Comparison of ENCODE assay signal across 1 cellular context in the genomic region with DNA sequence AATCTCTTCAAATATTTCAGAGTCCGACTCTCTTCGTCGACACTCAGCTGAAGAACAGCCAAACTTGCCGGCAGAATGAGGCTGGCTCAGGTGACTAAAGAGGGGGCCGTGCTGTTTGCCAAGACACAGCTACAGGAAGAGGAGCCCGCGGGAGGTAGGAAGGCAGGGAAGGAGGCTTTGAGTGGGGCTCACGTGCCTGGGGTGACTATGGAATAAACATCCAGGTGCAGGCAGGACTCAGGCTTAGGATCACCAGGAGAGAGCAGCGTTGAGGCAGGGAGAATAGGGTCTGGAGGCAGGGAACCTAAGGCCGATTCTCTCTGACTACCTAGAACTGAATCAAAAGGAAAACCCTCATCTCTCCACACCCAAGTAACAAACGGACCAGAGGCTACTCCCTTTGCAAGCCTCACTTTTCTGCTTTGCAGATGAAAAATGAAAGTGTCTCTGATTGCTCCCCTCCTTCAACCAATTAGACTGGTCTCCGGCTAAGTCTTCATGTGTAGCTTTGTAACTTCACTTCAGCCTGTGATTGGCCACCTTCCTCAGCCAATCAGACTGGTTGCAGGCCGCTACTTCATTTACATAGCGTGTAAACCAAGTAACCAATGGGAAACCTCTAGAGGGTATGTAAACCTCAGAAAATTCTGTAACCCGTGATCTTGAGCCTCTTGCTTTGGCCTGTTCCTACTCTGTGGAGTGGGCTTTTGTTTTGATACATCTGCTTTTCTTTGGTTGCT.
A peak's percentile ranks its signal among the peaks of the same experiment; 100 is the strongest.
TF ChIP-seq lines count a peak whose summit lies in the region.

No MANE protein-coding gene starts in this region.

TF ChIP-seq in WTC11, 78 proteins besides CTCF, POLR2A, EP300 and RAD21 (continued from another document):
- TF ChIP-seq, protein P1, sequence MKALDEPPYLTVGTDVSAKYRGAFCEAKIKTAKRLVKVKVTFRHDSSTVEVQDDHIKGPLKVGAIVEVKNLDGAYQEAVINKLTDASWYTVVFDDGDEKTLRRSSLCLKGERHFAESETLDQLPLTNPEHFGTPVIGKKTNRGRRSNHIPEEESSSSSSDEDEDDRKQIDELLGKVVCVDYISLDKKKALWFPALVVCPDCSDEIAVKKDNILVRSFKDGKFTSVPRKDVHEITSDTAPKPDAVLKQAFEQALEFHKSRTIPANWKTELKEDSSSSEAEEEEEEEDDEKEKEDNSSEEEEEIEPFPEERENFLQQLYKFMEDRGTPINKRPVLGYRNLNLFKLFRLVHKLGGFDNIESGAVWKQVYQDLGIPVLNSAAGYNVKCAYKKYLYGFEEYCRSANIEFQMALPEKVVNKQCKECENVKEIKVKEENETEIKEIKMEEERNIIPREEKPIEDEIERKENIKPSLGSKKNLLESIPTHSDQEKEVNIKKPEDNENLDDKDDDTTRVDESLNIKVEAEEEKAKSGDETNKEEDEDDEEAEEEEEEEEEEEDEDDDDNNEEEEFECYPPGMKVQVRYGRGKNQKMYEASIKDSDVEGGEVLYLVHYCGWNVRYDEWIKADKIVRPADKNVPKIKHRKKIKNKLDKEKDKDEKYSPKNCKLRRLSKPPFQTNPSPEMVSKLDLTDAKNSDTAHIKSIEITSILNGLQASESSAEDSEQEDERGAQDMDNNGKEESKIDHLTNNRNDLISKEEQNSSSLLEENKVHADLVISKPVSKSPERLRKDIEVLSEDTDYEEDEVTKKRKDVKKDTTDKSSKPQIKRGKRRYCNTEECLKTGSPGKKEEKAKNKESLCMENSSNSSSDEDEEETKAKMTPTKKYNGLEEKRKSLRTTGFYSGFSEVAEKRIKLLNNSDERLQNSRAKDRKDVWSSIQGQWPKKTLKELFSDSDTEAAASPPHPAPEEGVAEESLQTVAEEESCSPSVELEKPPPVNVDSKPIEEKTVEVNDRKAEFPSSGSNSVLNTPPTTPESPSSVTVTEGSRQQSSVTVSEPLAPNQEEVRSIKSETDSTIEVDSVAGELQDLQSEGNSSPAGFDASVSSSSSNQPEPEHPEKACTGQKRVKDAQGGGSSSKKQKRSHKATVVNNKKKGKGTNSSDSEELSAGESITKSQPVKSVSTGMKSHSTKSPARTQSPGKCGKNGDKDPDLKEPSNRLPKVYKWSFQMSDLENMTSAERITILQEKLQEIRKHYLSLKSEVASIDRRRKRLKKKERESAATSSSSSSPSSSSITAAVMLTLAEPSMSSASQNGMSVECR (CRISPR knock-in tag; IDR thresholded peaks at IDR 0.05; ENCODE audit: borderline replicate concordance): no peak
- TF ChIP-seq, protein P2, sequence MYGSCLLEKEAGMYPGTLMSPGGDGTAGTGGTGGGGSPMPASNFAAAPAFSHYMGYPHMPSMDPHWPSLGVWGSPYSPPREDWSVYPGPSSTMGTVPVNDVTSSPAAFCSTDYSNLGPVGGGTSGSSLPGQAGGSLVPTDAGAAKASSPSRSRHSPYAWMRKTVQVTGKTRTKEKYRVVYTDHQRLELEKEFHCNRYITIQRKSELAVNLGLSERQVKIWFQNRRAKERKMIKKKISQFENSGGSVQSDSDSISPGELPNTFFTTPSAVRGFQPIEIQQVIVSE (CRISPR knock-in tag; IDR thresholded peaks at IDR 0.05; ENCODE audit: borderline replicate concordance): no peak
- TF ChIP-seq, protein P3, sequence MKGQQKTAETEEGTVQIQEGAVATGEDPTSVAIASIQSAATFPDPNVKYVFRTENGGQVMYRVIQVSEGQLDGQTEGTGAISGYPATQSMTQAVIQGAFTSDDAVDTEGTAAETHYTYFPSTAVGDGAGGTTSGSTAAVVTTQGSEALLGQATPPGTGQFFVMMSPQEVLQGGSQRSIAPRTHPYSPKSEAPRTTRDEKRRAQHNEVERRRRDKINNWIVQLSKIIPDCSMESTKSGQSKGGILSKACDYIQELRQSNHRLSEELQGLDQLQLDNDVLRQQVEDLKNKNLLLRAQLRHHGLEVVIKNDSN (CRISPR knock-in tag; IDR thresholded peaks at IDR 0.05): peak; percentile 47; the same call in 1 of the 2 replicates
- TF ChIP-seq SMAD4 (CRISPR knock-in tag; IDR thresholded peaks at IDR 0.05) (no peak), USF2 (CRISPR knock-in tag; IDR thresholded peaks at IDR 0.05) (peak; percentile 73), ZNF416 (CRISPR knock-in tag; IDR thresholded peaks at IDR 0.05) (no peak), ZNF138 (CRISPR knock-in tag; conservative IDR thresholded peaks at IDR 0.05) (no peak), ERG (CRISPR knock-in tag; IDR thresholded peaks at IDR 0.05) (no peak), SP1 (CRISPR knock-in tag; conservative IDR thresholded peaks at IDR 0.05) (0 out of 2 replicates have a peak, but pooled peaks have one; percentile 36), ZNF671 (CRISPR knock-in tag; IDR thresholded peaks at IDR 0.05) (no peak), ATF3 (CRISPR knock-in tag; conservative IDR thresholded peaks at IDR 0.05) (no peak), ZBTB21 (CRISPR knock-in tag; IDR thresholded peaks at IDR 0.05; ENCODE audit: borderline replicate concordance) (0 out of 2 replicates have a peak, but pooled peaks have one; percentile 31), PREB (CRISPR knock-in tag; IDR thresholded peaks at IDR 0.05; ENCODE audit: borderline replicate concordance) (no peak)
- TF ChIP-seq, protein P4, sequence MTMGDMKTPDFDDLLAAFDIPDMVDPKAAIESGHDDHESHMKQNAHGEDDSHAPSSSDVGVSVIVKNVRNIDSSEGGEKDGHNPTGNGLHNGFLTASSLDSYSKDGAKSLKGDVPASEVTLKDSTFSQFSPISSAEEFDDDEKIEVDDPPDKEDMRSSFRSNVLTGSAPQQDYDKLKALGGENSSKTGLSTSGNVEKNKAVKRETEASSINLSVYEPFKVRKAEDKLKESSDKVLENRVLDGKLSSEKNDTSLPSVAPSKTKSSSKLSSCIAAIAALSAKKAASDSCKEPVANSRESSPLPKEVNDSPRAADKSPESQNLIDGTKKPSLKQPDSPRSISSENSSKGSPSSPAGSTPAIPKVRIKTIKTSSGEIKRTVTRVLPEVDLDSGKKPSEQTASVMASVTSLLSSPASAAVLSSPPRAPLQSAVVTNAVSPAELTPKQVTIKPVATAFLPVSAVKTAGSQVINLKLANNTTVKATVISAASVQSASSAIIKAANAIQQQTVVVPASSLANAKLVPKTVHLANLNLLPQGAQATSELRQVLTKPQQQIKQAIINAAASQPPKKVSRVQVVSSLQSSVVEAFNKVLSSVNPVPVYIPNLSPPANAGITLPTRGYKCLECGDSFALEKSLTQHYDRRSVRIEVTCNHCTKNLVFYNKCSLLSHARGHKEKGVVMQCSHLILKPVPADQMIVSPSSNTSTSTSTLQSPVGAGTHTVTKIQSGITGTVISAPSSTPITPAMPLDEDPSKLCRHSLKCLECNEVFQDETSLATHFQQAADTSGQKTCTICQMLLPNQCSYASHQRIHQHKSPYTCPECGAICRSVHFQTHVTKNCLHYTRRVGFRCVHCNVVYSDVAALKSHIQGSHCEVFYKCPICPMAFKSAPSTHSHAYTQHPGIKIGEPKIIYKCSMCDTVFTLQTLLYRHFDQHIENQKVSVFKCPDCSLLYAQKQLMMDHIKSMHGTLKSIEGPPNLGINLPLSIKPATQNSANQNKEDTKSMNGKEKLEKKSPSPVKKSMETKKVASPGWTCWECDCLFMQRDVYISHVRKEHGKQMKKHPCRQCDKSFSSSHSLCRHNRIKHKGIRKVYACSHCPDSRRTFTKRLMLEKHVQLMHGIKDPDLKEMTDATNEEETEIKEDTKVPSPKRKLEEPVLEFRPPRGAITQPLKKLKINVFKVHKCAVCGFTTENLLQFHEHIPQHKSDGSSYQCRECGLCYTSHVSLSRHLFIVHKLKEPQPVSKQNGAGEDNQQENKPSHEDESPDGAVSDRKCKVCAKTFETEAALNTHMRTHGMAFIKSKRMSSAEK (CRISPR knock-in tag; IDR thresholded peaks at IDR 0.05; ENCODE audit: borderline replicate concordance): no peak
TF ChIP-seq in WTC11: peak in this region for 6.
